In genomic region chr1:11980676-11980972, GRCh38 we compare ENCODE assay signal across 8 cellular contexts. TPM values are rescaled to one million over a fixed set of nuclear protein-coding genes. Genes with fewer than 3 reads are reported as not detected.
DNase-seq lines count a peak whose midpoint lies in the region; ATAC-seq and TF ChIP-seq lines count a peak whose summit lies in the region.

No MANE protein-coding gene starts in this region.

- no peak for ATAC-seq in gastroesophageal sphincter

- peak overlapping the region; percentile 93 for H3K4me3 ChIP-seq in HAP-1
- H3K4me3 ChIP-seq in gastroesophageal sphincter: peak overlapping the region; percentile 65 to 92
- peak overlapping the region; percentile 80 to 95 (median 95) for H3K4me3 ChIP-seq in skeletal muscle tissue (ENCODE audit: low read length in 3 of 3)

- H3K9me3 ChIP-seq in HAP-1 (no peaks in the 10 kb centered on the region), gastroesophageal sphincter (no peaks in the 10 kb centered on the region), skeletal muscle tissue (ENCODE audit: control insufficient read depth in 3 of 3, low read length in 3 of 3) (no peaks in the 10 kb centered on the region)

- no peak for TF ChIP-seq CTCF in VCaP (conservative IDR thresholded peaks at IDR 0.05)
- TF ChIP-seq CTCF in gastroesophageal sphincter (IDR thresholded peaks at IDR 0.05): no peak

- H3K27ac ChIP-seq in VCaP (peak overlapping the region; percentile 87), gastroesophageal sphincter (peak overlapping the region; percentile 83 to 97 (median 96)), skeletal muscle tissue (ENCODE audit: low read depth, low read length) (peak overlapping the region; percentile 98)

- H3K4me1 ChIP-seq in HAP-1: peaks cover 11% of the 10 kb centered on the region
- peaks cover 0 to 72% (median 21%) of the 10 kb centered on the region in 3 donors for H3K4me1 ChIP-seq in gastroesophageal sphincter
- H3K4me1 ChIP-seq in skeletal muscle tissue (ENCODE audit: control insufficient read depth in 3 of 3, insufficient read depth in 3 of 3, low read length in 3 of 3): peaks cover 54 to 57% (median 57%) of the 10 kb centered on the region in 3 donors

- no peak for TF ChIP-seq EP300 in gastroesophageal sphincter (IDR thresholded peaks at IDR 0.05)

- H3K9ac ChIP-seq in skeletal muscle tissue (ENCODE audit: low read depth in 1 of 3, low read length in 3 of 3): peak overlapping the region; percentile 98 to 99 (median 99)

- 0% methylated on average over 8 to 11 of the region's 12 CpGs for WGBS in gastroesophageal sphincter (ENCODE audit: low coverage in 1 of 2), 2 donors

- H3K27me3 ChIP-seq in HAP-1 (ENCODE audit: low read depth) (no peaks in the 10 kb centered on the region), gastroesophageal sphincter (no peaks in the 10 kb centered on the region), skeletal muscle tissue (ENCODE audit: control insufficient read depth in 3 of 3, insufficient read depth in 3 of 3, low read length in 3 of 3) (no peaks in the 10 kb centered on the region)

- in situ Hi-C loops in HAP-1 (cut with MboI; ENCODE audit: low sequenced_read_pairs): no loop called here

- DNase-seq in HAP-1 (ENCODE audit: low spot score in 2 of 2) (no peak), NCI-H524 (lab: John Stamatoyannopoulos, UW) (no peak), NCI-H1048 (lab: John Stamatoyannopoulos, UW) (no peak), anterior cingulate cortex (lab: John Stamatoyannopoulos, UW) (no peak)
- DNase-seq in NK-92 treated with Interleukin-12 subunit alpha and Interleukin-12 subunit beta, amount 100 ng/mL, for 24 hours (lab: John Stamatoyannopoulos, UW): no peak

- H3K36me3 ChIP-seq in HAP-1 (replicated peaks) (peaks cover 36% of the 10 kb centered on the region), gastroesophageal sphincter (peaks cover 0 to 51% of the 10 kb centered on the region in 2 donors), skeletal muscle tissue (ENCODE audit: control insufficient read depth in 3 of 3, insufficient read depth in 3 of 3, low read length in 3 of 3) (peaks cover 28 to 35% (median 34%) of the 10 kb centered on the region in 3 donors)

- no peak for TF ChIP-seq POLR2A in gastroesophageal sphincter (IDR thresholded peaks at IDR 0.05)

RNA-seq across cellular contexts. Expression of gene MFN2, which starts 0.4 kb away (rescaled TPM):
- total RNA-seq in gastroesophageal sphincter (100 to 1,000 TPM; 117 to 236 (median 186) TPM), skeletal muscle tissue (37.6 TPM)

RNA-seq across cellular contexts. Expression of gene MIIP, which starts 38.7 kb away (rescaled TPM):
- total RNA-seq in gastroesophageal sphincter (10 to 100 TPM; 24.1 to 41.9 (median 31.8) TPM), skeletal muscle tissue (26.1 TPM)

RNA-seq across cellular contexts. Expression of gene PLOD1, which starts 46.1 kb away (rescaled TPM):
- 100 to 1,000 TPM in 1 of 4 donors, 10 to 100 TPM in 3; 66.5 to 125 (median 70.1) TPM for total RNA-seq in gastroesophageal sphincter
- 97.6 TPM for total RNA-seq in skeletal muscle tissue

RNA-seq across cellular contexts. Expression of gene KIAA2013, which starts 54.4 kb away (rescaled TPM):
- total RNA-seq in gastroesophageal sphincter: 100 to 1,000 TPM in 1 of 4 donors, 10 to 100 TPM in 3; 70.8 to 128 (median 83.8) TPM
- total RNA-seq in skeletal muscle tissue: 20.9 TPM
